ENCODE assay signal across 2 cellular contexts in genomic region chr5:111612013-111612630, GRCh38.
DNase-seq lines count a peak whose midpoint lies in the region; ATAC-seq lines count a peak whose summit lies in the region.
"Not testable (repeated sequence)": the region's sequence is repeated elsewhere in the genome, so short reads cannot be mapped to it uniquely, and the experiment has no call there.

No MANE protein-coding gene starts in this region.

- intact Hi-C loops in Right ventricle myocardium superior (cut with DNase I): not testable (repeated sequence)

- not testable (repeated sequence) for ATAC-seq in Right ventricle myocardium superior (ENCODE audit: poor library complexity)
- peak; percentile 53 for ATAC-seq in stimulated activated naive CD8-positive, alpha-beta T cell treated with anti-CD3 and anti-CD28 coated beads, Interleukin-15, amount 100 ng/mL, for 72 hours

- H3K27ac Mint-ChIP-seq in stimulated activated naive CD8-positive, alpha-beta T cell treated with anti-CD3 and anti-CD28 coated beads, Interleukin-15, amount 100 ng/mL, for 72 hours: not testable (repeated sequence)

- H3K4me3 Mint-ChIP-seq in stimulated activated naive CD8-positive, alpha-beta T cell treated with anti-CD3 and anti-CD28 coated beads, Interleukin-15, amount 100 ng/mL, for 72 hours: not testable (repeated sequence)

- not testable (repeated sequence) for H3K4me1 Mint-ChIP-seq in stimulated activated naive CD8-positive, alpha-beta T cell treated with anti-CD3 and anti-CD28 coated beads, Interleukin-15, amount 100 ng/mL, for 72 hours

- not testable (repeated sequence) for H3K27me3 Mint-ChIP-seq in stimulated activated naive CD8-positive, alpha-beta T cell treated with anti-CD3 and anti-CD28 coated beads, Interleukin-15, amount 100 ng/mL, for 72 hours

- H3K9me3 Mint-ChIP-seq in stimulated activated naive CD8-positive, alpha-beta T cell treated with anti-CD3 and anti-CD28 coated beads, Interleukin-15, amount 100 ng/mL, for 72 hours: peaks cover 7 to 11% of the 10 kb centered on the region in 2 donors

- DNase-seq in Right ventricle myocardium superior: peak; percentile 21
- not testable (repeated sequence) for DNase-seq in stimulated activated naive CD8-positive, alpha-beta T cell treated with anti-CD3 and anti-CD28 coated beads, Interleukin-15, amount 100 ng/mL, for 72 hours
